Comparison of ENCODE assay signal across 21 cellular contexts in the genomic region with DNA sequence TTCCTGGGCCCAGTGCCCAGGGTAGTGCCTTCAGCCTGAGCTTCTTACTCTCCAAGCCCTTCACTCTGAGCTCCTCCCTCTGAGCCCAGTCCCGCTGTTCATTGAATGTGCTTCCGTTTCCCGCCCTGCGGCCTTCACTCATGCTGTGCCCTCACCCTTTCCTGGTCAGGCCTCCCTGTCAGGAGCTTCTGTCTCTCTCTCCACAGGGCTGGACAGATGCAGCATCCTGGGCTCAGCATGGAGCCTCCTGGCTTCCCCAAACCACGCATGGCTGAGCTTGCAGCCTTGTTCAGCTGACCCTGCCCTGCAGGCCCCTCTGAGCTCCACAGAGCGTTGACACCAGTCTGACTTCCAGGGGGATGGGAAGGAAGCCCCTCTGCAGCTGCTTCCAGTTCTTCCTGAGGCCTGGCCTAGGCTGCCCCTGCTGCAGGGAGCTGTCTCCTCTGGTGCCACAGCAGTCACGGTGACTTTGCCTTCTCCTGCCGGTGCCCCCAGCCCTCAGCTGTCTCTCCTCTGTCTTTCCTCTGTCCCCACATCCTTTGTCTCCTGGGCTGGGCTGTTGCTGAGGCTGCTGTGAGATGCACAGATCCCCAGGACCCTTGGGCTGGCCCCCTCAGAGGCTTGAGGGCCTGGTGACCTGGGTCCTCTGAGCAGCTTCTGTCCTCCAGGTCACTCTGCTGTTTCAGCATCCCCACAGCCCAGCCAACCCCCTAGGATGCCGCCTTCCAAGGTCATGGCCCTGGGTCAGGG. TPM values are rescaled to one million over a fixed set of nuclear protein-coding genes. Genes with fewer than 3 reads are reported as not detected.
DNase-seq lines count a peak whose midpoint lies in the region; ATAC-seq and TF ChIP-seq lines count a peak whose summit lies in the region.
"Had no signal": no experiment of that assay in that cellular context is flagged by ENCODE, and none has a peak within 500 bp of the region (broad histone marks: within the 10 kb centered on the region; RNA-seq: fewer than 3 reads in every experiment).

No MANE protein-coding gene starts in this region.

- H3K27me3 Mint-ChIP-seq in WTC11 (ENCODE audit: low read depth): peaks cover 14% of the 10 kb centered on the region

- H3K4me1 Mint-ChIP-seq in WTC11: peaks cover 45% of the 10 kb centered on the region
- H3K4me1 Mint-ChIP-seq: activated CD4-positive, alpha-beta T cell treated with anti-CD3 and anti-CD28 coated beads, Interleukin-2, amount 10 ng/mL, durations not matched to agents 24 days and 14 days; activated naive CD4-positive, alpha-beta T cell treated with anti-CD3 and anti-CD28 coated beads, Interleukin-2, amount 50 U/mL, for 24 hours; IgD-negative memory B cell had no signal

- DNase-seq in NCI-H82 (lab: John Stamatoyannopoulos, UW): peak; percentile 43
- DNase-seq in NCI-H82 treated with DMSO at 0.1 percent for 48 hours (lab: John Stamatoyannopoulos, UW; ENCODE audit: unreplicated experiment): no peak
- DNase-seq in NCI-H2107 treated with DMSO at 0.1 percent for 48 hours (lab: John Stamatoyannopoulos, UW; ENCODE audit: unreplicated experiment): peak; percentile 43
- DNase-seq in WTC11 (ENCODE audit: low spot score): no peak
- DNase-seq in retina: peak; percentile 81
- no peak for DNase-seq in islet precursor cell
- DNase-seq: activated CD4-positive, alpha-beta T cell treated with anti-CD3 and anti-CD28 coated beads, Interleukin-2, amount 10 ng/mL, durations not matched to agents 24 days and 14 days; activated T-cell treated with anti-CD3 and anti-CD28 coated beads, Interleukin-2, amount 50 U/mL, for 1 hour; body of pancreas; CD8-positive, alpha-beta T cell; heart right ventricle; ovary; T-helper 9 cell; trophoblast cell had no signal

- no peaks in the 10 kb centered on the region for H3K36me3 Mint-ChIP-seq in WTC11
- H3K36me3 Mint-ChIP-seq: activated naive CD4-positive, alpha-beta T cell treated with anti-CD3 and anti-CD28 coated beads, Interleukin-2, amount 50 U/mL, for 24 hours; CD8-positive, alpha-beta T cell; stimulated activated effector memory CD8-positive, alpha-beta T cell treated with anti-CD3 and anti-CD28 coated beads, Interleukin-12 subunit alpha, Interleukin-12 subunit beta, amount 100 ng/mL, for 72 hours had no signal

- TF ChIP-seq CTCF in WTC11 (IDR thresholded peaks at IDR 0.05): no peak

- no peaks in the 10 kb centered on the region for H3K9me3 Mint-ChIP-seq in WTC11
- H3K9me3 Mint-ChIP-seq: activated CD4-positive, alpha-beta T cell treated with anti-CD3 and anti-CD28 coated beads, Interleukin-2, amount 10 ng/mL, durations not matched to agents 24 days and 14 days; activated naive CD4-positive, alpha-beta T cell treated with anti-CD3 and anti-CD28 coated beads, Interleukin-2, amount 50 U/mL, for 24 hours; CD8-positive, alpha-beta T cell; stimulated activated effector memory CD8-positive, alpha-beta T cell treated with anti-CD3 and anti-CD28 coated beads, Interleukin-12 subunit alpha, Interleukin-12 subunit beta, amount 100 ng/mL, for 72 hours had no signal

- POLR2A ChIA-PET in WTC11 (lab: Charles Lee): no interaction called here

- H3K4me3 Mint-ChIP-seq in WTC11: no peak overlapping the region
- H3K4me3 Mint-ChIP-seq: activated CD4-positive, alpha-beta T cell treated with anti-CD3 and anti-CD28 coated beads, Interleukin-2, amount 10 ng/mL, durations not matched to agents 24 days and 14 days; activated naive CD4-positive, alpha-beta T cell treated with anti-CD3 and anti-CD28 coated beads, Interleukin-2, amount 50 U/mL, for 24 hours; CD8-positive, alpha-beta T cell; stimulated activated effector memory CD8-positive, alpha-beta T cell treated with anti-CD3 and anti-CD28 coated beads, Interleukin-12 subunit alpha, Interleukin-12 subunit beta, amount 100 ng/mL, for 72 hours had no signal

- CTCF ChIA-PET in WTC11 (lab: Charles Lee): interaction anchor here (1.4 to 1.9 kb wide), 3 partner anchors 54 to 72 kb away, joined by 5 to 10 read pairs (median 5); a partner anchor contains a TSS

- ATAC-seq in WTC11 (no peak), HG03571 (IDR thresholded peaks at IDR 0.05; ENCODE audit: unreplicated experiment) (no peak), HG02970 (IDR thresholded peaks at IDR 0.05; ENCODE audit: low FRiP score, unreplicated experiment) (no peak)
- ATAC-seq: A549; body of pancreas; CD8-positive, alpha-beta T cell; heart right ventricle; stimulated activated effector memory CD8-positive, alpha-beta T cell treated with anti-CD3 and anti-CD28 coated beads, Interleukin-12 subunit alpha, Interleukin-12 subunit beta, amount 100 ng/mL, for 72 hours had no signal

- H3K27ac Mint-ChIP-seq in WTC11: 0 out of 2 replicates have a peak overlapping the region, but pooled peaks have one; percentile 35
- H3K27ac Mint-ChIP-seq: activated CD4-positive, alpha-beta T cell treated with anti-CD3 and anti-CD28 coated beads, Interleukin-2, amount 10 ng/mL, durations not matched to agents 24 days and 14 days; activated naive CD4-positive, alpha-beta T cell treated with anti-CD3 and anti-CD28 coated beads, Interleukin-2, amount 50 U/mL, for 24 hours; CD8-positive, alpha-beta T cell; IgD-negative memory B cell; stimulated activated effector memory CD8-positive, alpha-beta T cell treated with anti-CD3 and anti-CD28 coated beads, Interleukin-12 subunit alpha, Interleukin-12 subunit beta, amount 100 ng/mL, for 72 hours had no signal

TF ChIP-seq in WTC11, 78 proteins besides CTCF, POLR2A, EP300 and RAD21:
- peak; percentile 42; the same call in 1 of the 2 replicates for TF ChIP-seq ZNF423 (CRISPR knock-in tag; IDR thresholded peaks at IDR 0.05)
- TF ChIP-seq, protein P1, sequence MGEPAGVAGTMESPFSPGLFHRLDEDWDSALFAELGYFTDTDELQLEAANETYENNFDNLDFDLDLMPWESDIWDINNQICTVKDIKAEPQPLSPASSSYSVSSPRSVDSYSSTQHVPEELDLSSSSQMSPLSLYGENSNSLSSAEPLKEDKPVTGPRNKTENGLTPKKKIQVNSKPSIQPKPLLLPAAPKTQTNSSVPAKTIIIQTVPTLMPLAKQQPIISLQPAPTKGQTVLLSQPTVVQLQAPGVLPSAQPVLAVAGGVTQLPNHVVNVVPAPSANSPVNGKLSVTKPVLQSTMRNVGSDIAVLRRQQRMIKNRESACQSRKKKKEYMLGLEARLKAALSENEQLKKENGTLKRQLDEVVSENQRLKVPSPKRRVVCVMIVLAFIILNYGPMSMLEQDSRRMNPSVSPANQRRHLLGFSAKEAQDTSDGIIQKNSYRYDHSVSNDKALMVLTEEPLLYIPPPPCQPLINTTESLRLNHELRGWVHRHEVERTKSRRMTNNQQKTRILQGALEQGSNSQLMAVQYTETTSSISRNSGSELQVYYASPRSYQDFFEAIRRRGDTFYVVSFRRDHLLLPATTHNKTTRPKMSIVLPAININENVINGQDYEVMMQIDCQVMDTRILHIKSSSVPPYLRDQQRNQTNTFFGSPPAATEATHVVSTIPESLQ (CRISPR knock-in tag; IDR thresholded peaks at IDR 0.05): no peak
TF ChIP-seq in WTC11: peak in this region for 1.

RNA-seq across cellular contexts. Expression of a gene that starts 7.9 kb away (rescaled TPM):
- total RNA-seq in WTC11 (2021): 1.9 to 4.3 TPM (median 2.0 TPM) in 3 replicates
- total RNA-seq: activated CD4-positive, alpha-beta T cell treated with anti-CD3 and anti-CD28 coated beads, Interleukin-2, amount 10 ng/mL, durations not matched to agents 24 days and 14 days; CD8-positive, alpha-beta T cell; kidney epithelial cell had no signal

RNA-seq across cellular contexts. Expression of a gene that starts 48.9 kb away (rescaled TPM):
- total RNA-seq in WTC11 (2021): not detected in 3 replicates
- total RNA-seq: activated CD4-positive, alpha-beta T cell treated with anti-CD3 and anti-CD28 coated beads, Interleukin-2, amount 10 ng/mL, durations not matched to agents 24 days and 14 days; body of pancreas; CD8-positive, alpha-beta T cell; heart right ventricle; kidney epithelial cell; ovary had no signal

Comparison
In these comparisons a context has a peak if more than half of its experiments do, and no peak if none do; other contexts are left out.
1. DNase-seq: peak in NCI-H82 (single experiment), NCI-H2107 treated with DMSO at 0.1 percent for 48 hours (single experiment) and retina (single experiment); none in NCI-H82 treated with DMSO at 0.1 percent for 48 hours (single experiment), WTC11 (single experiment) and islet precursor cell (single experiment).